15 cellular contexts compared by ENCODE assay signal in the genomic region with DNA sequence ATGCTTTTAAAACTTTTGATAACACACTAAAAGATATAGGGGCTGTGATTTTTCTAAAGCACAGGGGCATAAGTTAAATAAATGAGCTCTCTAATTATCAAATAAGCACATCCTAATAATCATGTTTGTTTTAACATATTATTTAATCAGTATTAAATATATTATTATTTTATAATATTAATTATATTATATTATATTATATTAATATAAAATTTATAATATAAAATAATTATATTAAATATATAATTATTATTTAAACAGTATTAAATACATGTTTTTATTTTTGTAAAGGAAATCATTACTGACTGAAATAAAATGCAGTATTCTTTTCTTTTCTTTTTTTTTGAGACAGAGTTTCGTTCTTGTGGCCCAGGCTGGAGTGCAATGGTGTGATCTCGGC.
DNase-seq lines count a peak whose midpoint lies in the region; ATAC-seq, FAIRE-seq and TF ChIP-seq lines count a peak whose summit lies in the region.
"Had no signal": no experiment of that assay in that cellular context is flagged by ENCODE, and none has a peak within 500 bp of the region (broad histone marks: within the 10 kb centered on the region; RNA-seq: fewer than 3 reads in every experiment).

No MANE protein-coding gene starts in this region.

- H3K9me3 Mint-ChIP-seq in T-helper 1 cell treated with Interleukin-12 subunit alpha and Interleukin-12 subunit beta and Interleukin-4 antibody, amounts not matched to agents 30 μg/mL and 1 μg/mL, for 36 hours: no peaks in the 10 kb centered on the region
- H3K9me3 Mint-ChIP-seq in activated T-helper 17 cell treated with anti-CD3 and anti-CD28 coated beads, Interleukin-2, amount 50 U/mL, for 72 hours: no peaks in the 10 kb centered on the region

- TF ChIP-seq POLR2A in right lobe of liver (IDR thresholded peaks at IDR 0.05): no peak

- H3K27me3 ChIP-seq in pancreas (no peaks in the 10 kb centered on the region), right lobe of liver (no peaks in the 10 kb centered on the region)
- H3K27me3 ChIP-seq: BLaER1 treated with 17β-estradiol and CSF1 and Interleukin-3, amounts not matched to agents 10 nM and 100 nM; SJSA1 had no signal

- 85 to 90% methylated on average over 2 of the region's 2 CpGs for WGBS in pancreas, 2 donors
- WGBS in right lobe of liver (ENCODE audit: insufficient coverage, low coverage, low lambda C conversion rate, missing lambda C conversion rate): 87% methylated on average over 2 of the region's 2 CpGs

- H3K4me1 ChIP-seq in pancreas (no peaks in the 10 kb centered on the region), right lobe of liver (peaks cover 0 to 3% (median 0%) of the 10 kb centered on the region in 4 donors)

- TF ChIP-seq CTCF in pancreas (IDR thresholded peaks at IDR 0.05): no peak
- TF ChIP-seq CTCF in right lobe of liver (IDR thresholded peaks at IDR 0.05): no peak

- no peak overlapping the region for H3K27ac Mint-ChIP-seq in T-helper 1 cell treated with Interleukin-12 subunit alpha and Interleukin-12 subunit beta and Interleukin-4 antibody, amounts not matched to agents 30 μg/mL and 1 μg/mL, for 36 hours
- H3K27ac Mint-ChIP-seq in activated T-helper 17 cell treated with anti-CD3 and anti-CD28 coated beads, Interleukin-2, amount 50 U/mL, for 72 hours: no peak overlapping the region

- DNase-seq in T-helper 1 cell (no peak), pancreas (no peak), AG08396 (ENCODE audit: low spot score) (no peak), right lobe of liver (no peak)
- DNase-seq: H7, IMR-90, NCI-H187, NCI-H446 treated with DMSO at 0.1 percent for 48 hours had no signal

- H3K27ac ChIP-seq in KOPT-K1 (ENCODE audit: low read depth, low read length, poor library complexity, severe bottlenecking) (peak overlapping the region; percentile 50), pancreas (no peak overlapping the region), right lobe of liver (no peak overlapping the region)
- H3K27ac ChIP-seq: 22Rv1; BLaER1 treated with 17β-estradiol and CSF1 and Interleukin-3, amounts not matched to agents 10 nM and 100 nM; SJSA1 had no signal

- peaks cover 12% of the 10 kb centered on the region for H3K27me3 Mint-ChIP-seq in T-helper 1 cell treated with Interleukin-12 subunit alpha and Interleukin-12 subunit beta and Interleukin-4 antibody, amounts not matched to agents 30 μg/mL and 1 μg/mL, for 36 hours (ENCODE audit: low read depth)
- H3K27me3 Mint-ChIP-seq in activated T-helper 17 cell treated with anti-CD3 and anti-CD28 coated beads, Interleukin-2, amount 50 U/mL, for 72 hours: no peaks in the 10 kb centered on the region

- ATAC-seq in activated T-helper 17 cell treated with anti-CD3 and anti-CD28 coated beads, Interleukin-2, amount 50 U/mL, for 72 hours (replicated peaks): no peak
- ATAC-seq in pancreas (no peak), HG03095 (IDR thresholded peaks at IDR 0.05; ENCODE audit: unreplicated experiment) (no peak), right lobe of liver (no peak)

- H3K4me1 Mint-ChIP-seq in T-helper 1 cell treated with Interleukin-12 subunit alpha and Interleukin-12 subunit beta and Interleukin-4 antibody, amounts not matched to agents 30 μg/mL and 1 μg/mL, for 36 hours (ENCODE audit: low read depth): peaks cover 15% of the 10 kb centered on the region
- H3K4me1 Mint-ChIP-seq in activated T-helper 17 cell treated with anti-CD3 and anti-CD28 coated beads, Interleukin-2, amount 50 U/mL, for 72 hours: peaks cover 5% of the 10 kb centered on the region

- peak overlapping the region; percentile 58 for H3K4me3 Mint-ChIP-seq in T-helper 1 cell treated with Interleukin-12 subunit alpha and Interleukin-12 subunit beta and Interleukin-4 antibody, amounts not matched to agents 30 μg/mL and 1 μg/mL, for 36 hours
- H3K4me3 Mint-ChIP-seq in activated T-helper 17 cell treated with anti-CD3 and anti-CD28 coated beads, Interleukin-2, amount 50 U/mL, for 72 hours: peak overlapping the region; percentile 13

- H3K36me3 ChIP-seq in KOPT-K1 (ENCODE audit: insufficient read depth, low read length) (no peaks in the 10 kb centered on the region), pancreas (no peaks in the 10 kb centered on the region), right lobe of liver (no peaks in the 10 kb centered on the region)
- H3K36me3 ChIP-seq: BLaER1 treated with 17β-estradiol and CSF1 and Interleukin-3, amounts not matched to agents 10 nM and 100 nM; SJSA1 had no signal

- peak; percentile 95 for FAIRE-seq in pancreas (lab: Jason Lieb, UNC)

- H3K4me3 ChIP-seq in pancreas: no peak overlapping the region
- H3K4me3 ChIP-seq in right lobe of liver: no peak overlapping the region
- H3K4me3 ChIP-seq: BLaER1 treated with 17β-estradiol and CSF1 and Interleukin-3, amounts not matched to agents 10 nM and 100 nM; SJSA1 had no signal

- no peaks in the 10 kb centered on the region for H3K36me3 Mint-ChIP-seq in T-helper 1 cell treated with Interleukin-12 subunit alpha and Interleukin-12 subunit beta and Interleukin-4 antibody, amounts not matched to agents 30 μg/mL and 1 μg/mL, for 36 hours (ENCODE audit: low read depth)
- no peaks in the 10 kb centered on the region for H3K36me3 Mint-ChIP-seq in activated T-helper 17 cell treated with anti-CD3 and anti-CD28 coated beads, Interleukin-2, amount 50 U/mL, for 72 hours (ENCODE audit: low read depth)

- no peaks in the 10 kb centered on the region for H3K9me3 ChIP-seq in KOPT-K1 (ENCODE audit: insufficient read depth, low read length, poor library complexity, severe bottlenecking)
- H3K9me3 ChIP-seq in pancreas: no peaks in the 10 kb centered on the region
- no peaks in the 10 kb centered on the region for H3K9me3 ChIP-seq in right lobe of liver
- H3K9me3 ChIP-seq: BLaER1 treated with 17β-estradiol and CSF1 and Interleukin-3, amounts not matched to agents 10 nM and 100 nM; SJSA1 had no signal

- intact Hi-C loops in pancreas (cut with DNase I): no loop called here
- intact Hi-C loops in right lobe of liver (cut with DNase I): no loop called here
